ENCODE assay signal across 8 cellular contexts in the genomic region with DNA sequence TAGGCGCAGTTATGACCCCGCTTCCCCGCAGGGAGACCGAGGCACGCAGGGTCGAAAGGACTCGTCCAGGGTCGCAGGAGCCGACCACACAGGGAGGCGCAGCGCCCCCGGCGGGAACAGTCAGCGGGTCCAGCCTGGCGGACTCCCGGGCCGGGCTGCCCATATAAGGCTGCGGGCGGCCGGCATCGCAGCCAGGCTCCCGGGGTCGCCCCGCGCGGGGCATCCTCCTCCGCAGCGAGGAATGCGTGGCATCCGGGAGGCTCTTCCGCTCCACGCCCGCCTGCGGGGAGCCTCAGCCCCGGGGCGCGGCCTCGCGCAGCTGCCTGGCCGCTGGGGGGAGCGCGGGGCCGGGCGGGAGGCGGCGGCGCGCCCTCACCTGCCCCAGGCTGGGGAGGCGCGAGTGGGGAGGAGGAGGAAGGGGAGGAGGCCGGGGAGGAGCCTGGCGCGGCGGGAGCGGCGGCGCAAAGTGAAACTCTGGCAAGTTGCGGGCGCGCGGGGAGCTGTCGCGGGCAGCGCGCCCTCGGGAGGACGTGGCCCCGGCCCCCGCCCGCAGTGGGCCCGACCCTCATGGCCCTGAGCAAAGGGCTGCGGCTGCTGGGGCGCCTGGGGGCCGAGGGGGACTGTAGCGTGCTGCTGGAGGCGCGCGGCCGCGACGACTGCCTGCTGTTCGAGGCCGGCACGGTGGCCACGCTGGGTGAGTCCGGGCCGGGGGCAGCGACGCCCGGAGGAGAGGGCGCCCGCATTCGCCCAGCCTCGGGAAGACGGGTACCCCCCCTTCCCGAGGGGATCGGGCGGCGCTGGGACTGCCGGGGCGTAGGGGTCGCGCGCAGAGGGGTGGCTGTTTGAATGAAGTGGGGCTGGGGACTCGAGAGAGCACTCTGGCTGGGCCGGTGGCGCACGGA. TPM values are rescaled to one million over a fixed set of nuclear protein-coding genes. Genes with fewer than 3 reads are reported as not detected.
DNase-seq lines count a peak whose midpoint lies in the region; ATAC-seq and TF ChIP-seq lines count a peak whose summit lies in the region.

A gene with protein sequence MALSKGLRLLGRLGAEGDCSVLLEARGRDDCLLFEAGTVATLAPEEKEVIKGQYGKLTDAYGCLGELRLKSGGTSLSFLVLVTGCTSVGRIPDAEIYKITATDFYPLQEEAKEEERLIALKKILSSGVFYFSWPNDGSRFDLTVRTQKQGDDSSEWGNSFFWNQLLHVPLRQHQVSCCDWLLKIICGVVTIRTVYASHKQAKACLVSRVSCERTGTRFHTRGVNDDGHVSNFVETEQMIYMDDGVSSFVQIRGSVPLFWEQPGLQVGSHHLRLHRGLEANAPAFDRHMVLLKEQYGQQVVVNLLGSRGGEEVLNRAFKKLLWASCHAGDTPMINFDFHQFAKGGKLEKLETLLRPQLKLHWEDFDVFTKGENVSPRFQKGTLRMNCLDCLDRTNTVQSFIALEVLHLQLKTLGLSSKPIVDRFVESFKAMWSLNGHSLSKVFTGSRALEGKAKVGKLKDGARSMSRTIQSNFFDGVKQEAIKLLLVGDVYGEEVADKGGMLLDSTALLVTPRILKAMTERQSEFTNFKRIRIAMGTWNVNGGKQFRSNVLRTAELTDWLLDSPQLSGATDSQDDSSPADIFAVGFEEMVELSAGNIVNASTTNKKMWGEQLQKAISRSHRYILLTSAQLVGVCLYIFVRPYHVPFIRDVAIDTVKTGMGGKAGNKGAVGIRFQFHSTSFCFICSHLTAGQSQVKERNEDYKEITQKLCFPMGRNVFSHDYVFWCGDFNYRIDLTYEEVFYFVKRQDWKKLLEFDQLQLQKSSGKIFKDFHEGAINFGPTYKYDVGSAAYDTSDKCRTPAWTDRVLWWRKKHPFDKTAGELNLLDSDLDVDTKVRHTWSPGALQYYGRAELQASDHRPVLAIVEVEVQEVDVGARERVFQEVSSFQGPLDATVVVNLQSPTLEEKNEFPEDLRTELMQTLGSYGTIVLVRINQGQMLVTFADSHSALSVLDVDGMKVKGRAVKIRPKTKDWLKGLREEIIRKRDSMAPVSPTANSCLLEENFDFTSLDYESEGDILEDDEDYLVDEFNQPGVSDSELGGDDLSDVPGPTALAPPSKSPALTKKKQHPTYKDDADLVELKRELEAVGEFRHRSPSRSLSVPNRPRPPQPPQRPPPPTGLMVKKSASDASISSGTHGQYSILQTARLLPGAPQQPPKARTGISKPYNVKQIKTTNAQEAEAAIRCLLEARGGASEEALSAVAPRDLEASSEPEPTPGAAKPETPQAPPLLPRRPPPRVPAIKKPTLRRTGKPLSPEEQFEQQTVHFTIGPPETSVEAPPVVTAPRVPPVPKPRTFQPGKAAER (N-terminal part only) (plus strand): TSS at position 469 of the 902 bp plus-strand sequence. CDS start 99 bp downstream, at position 568.

- no peaks in the 10 kb centered on the region for H3K79me2 ChIP-seq in neural progenitor cell (ENCODE audit: low read depth)

- peaks cover 7% of the 10 kb centered on the region for H4K20me1 ChIP-seq in neural progenitor cell (ENCODE audit: low read depth)

- no peaks in the 10 kb centered on the region for H3K36me3 ChIP-seq in CD8-positive, alpha-beta memory T cell (ENCODE audit: insufficient read depth, low read length)
- H3K36me3 ChIP-seq in neural progenitor cell: no peaks in the 10 kb centered on the region
- no peaks in the 10 kb centered on the region for H3K36me3 ChIP-seq in subcutaneous abdominal adipose tissue (ENCODE audit: control insufficient read depth in 5 of 5, insufficient read depth in 5 of 5, low read length in 5 of 5)

- DNase-seq in CD8-positive, alpha-beta memory T cell: peak; percentile 67 to 87 (median 84)
- DNase-seq in RPMI8226 (peak; percentile 90), fibroblast of villous mesenchyme (ENCODE audit: low read depth) (peak; percentile 79), neural progenitor cell (ENCODE audit: low spot score) (peak; percentile 89)
- DNase-seq in activated T-helper 2 cell treated with anti-CD3 and anti-CD28 coated beads, Interferon-gamma antibody, Interleukin-2, Interleukin-4, amounts not matched to agents 10 μg/mL and 5 μg/mL and 100 μg/mL, durations not matched to agents 14 hours and 24 hours and 36 hours (ENCODE audit: low spot score): peak; percentile 83

- CTCF ChIA-PET in CD8-positive, alpha-beta memory T cell (lab: Charles Lee): interaction anchor here (0.9 to 4.3 kb wide), 3 partner anchors 11 to 90 kb away, joined by 3 to 22 read pairs (median 8); no protein-coding TSS in a partner anchor

- peak within 1 kb of the TSS; percentile 90 for H3K4me3 ChIP-seq in CD8-positive, alpha-beta memory T cell (ENCODE audit: low read length)
- H3K4me3 ChIP-seq in fibroblast of villous mesenchyme (ENCODE audit: low read depth, low read length) (peak within 1 kb of the TSS; percentile 75), neural progenitor cell (peak within 1 kb of the TSS; percentile 69), subcutaneous abdominal adipose tissue (ENCODE audit: low read depth in 1 of 5, low read length in 5 of 5) (peak within 1 kb of the TSS; percentile 54 to 76 (median 68))

- H3K4me1 ChIP-seq in CD8-positive, alpha-beta memory T cell (ENCODE audit: insufficient read depth, low read length): peaks cover 39% of the 10 kb centered on the region
- H3K4me1 ChIP-seq in neural progenitor cell (peaks cover 13% of the 10 kb centered on the region), subcutaneous abdominal adipose tissue (ENCODE audit: control insufficient read depth in 5 of 5, insufficient read depth in 5 of 5, low read length in 5 of 5) (peaks cover 0 to 22% (median 17%) of the 10 kb centered on the region in 5 donors)

- no peaks in the 10 kb centered on the region for H3K27me3 ChIP-seq in CD8-positive, alpha-beta memory T cell (ENCODE audit: insufficient read depth, low read length, poor library complexity, severe bottlenecking)
- H3K27me3 ChIP-seq in neural progenitor cell (peaks cover 59% of the 10 kb centered on the region), subcutaneous abdominal adipose tissue (ENCODE audit: control insufficient read depth in 5 of 5, insufficient read depth in 4 of 5, low read length in 5 of 5) (peaks cover 0 to 8% (median 3%) of the 10 kb centered on the region in 5 donors)

- H3K9me3 ChIP-seq in CD8-positive, alpha-beta memory T cell (ENCODE audit: low read length): no peaks in the 10 kb centered on the region
- H3K9me3 ChIP-seq in neural progenitor cell (ENCODE audit: low read depth) (no peaks in the 10 kb centered on the region), subcutaneous abdominal adipose tissue (ENCODE audit: control insufficient read depth in 5 of 5, low read length in 5 of 5) (no peaks in the 10 kb centered on the region)

- H3K27ac Mint-ChIP-seq in CD8-positive, alpha-beta memory T cell: peak within 1 kb of the TSS; percentile 72 to 96 (median 88)
- H3K27ac Mint-ChIP-seq in activated T-helper 2 cell treated with anti-CD3 and anti-CD28 coated beads, Interferon-gamma antibody, Interleukin-2, Interleukin-4, amounts not matched to agents 10 μg/mL and 5 μg/mL and 100 μg/mL, durations not matched to agents 14 hours and 24 hours and 36 hours: peak within 1 kb of the TSS; percentile 80
- H3K27ac Mint-ChIP-seq in neural progenitor cell: peak within 1 kb of the TSS; percentile 33

- peaks cover 30 to 48% (median 31%) of the 10 kb centered on the region in 3 donors for H3K4me1 Mint-ChIP-seq in CD8-positive, alpha-beta memory T cell
- H3K4me1 Mint-ChIP-seq in activated T-helper 2 cell treated with anti-CD3 and anti-CD28 coated beads, Interferon-gamma antibody, Interleukin-2, Interleukin-4, amounts not matched to agents 10 μg/mL and 5 μg/mL and 100 μg/mL, durations not matched to agents 14 hours and 24 hours and 36 hours (ENCODE audit: low read depth): peaks cover 44% of the 10 kb centered on the region
- peaks cover 19% of the 10 kb centered on the region for H3K4me1 Mint-ChIP-seq in neural progenitor cell

- intact Hi-C loops in activated T-helper 2 cell treated with anti-CD3 and anti-CD28 coated beads, Interferon-gamma antibody, Interleukin-2, Interleukin-4, amounts not matched to agents 10 μg/mL and 5 μg/mL and 100 μg/mL, durations not matched to agents 14 hours and 24 hours and 36 hours (cut with micrococcal nuclease): loop anchor here (1.0 to 5.0 kb wide), 6 partner anchors 19 to 666 kb away; no protein-coding TSS in a partner anchor

- peak within 1 kb of the TSS; percentile 48 for H3K27ac ChIP-seq in CD8-positive, alpha-beta memory T cell (ENCODE audit: low read depth, low read length)
- no peak within 1 kb of the TSS for H3K27ac ChIP-seq in neural progenitor cell
- no peak within 1 kb of the TSS for H3K27ac ChIP-seq in subcutaneous abdominal adipose tissue (ENCODE audit: low read depth, low read length)

- H3K27me3 Mint-ChIP-seq in CD8-positive, alpha-beta memory T cell: peaks cover 0 to 1% of the 10 kb centered on the region in 2 donors
- H3K27me3 Mint-ChIP-seq in activated T-helper 2 cell treated with anti-CD3 and anti-CD28 coated beads, Interferon-gamma antibody, Interleukin-2, Interleukin-4, amounts not matched to agents 10 μg/mL and 5 μg/mL and 100 μg/mL, durations not matched to agents 14 hours and 24 hours and 36 hours (ENCODE audit: low read depth): peaks cover 10% of the 10 kb centered on the region
- peaks cover 16% of the 10 kb centered on the region for H3K27me3 Mint-ChIP-seq in neural progenitor cell (ENCODE audit: insufficient read depth, low read depth)

- peak within 1 kb of the TSS; percentile 91 for H2AFZ ChIP-seq in neural progenitor cell (replicated peaks)

- H3K4me3 Mint-ChIP-seq in CD8-positive, alpha-beta memory T cell: peak within 1 kb of the TSS; percentile 90 to 93 (median 92)
- peak within 1 kb of the TSS; percentile 88 for H3K4me3 Mint-ChIP-seq in activated T-helper 2 cell treated with anti-CD3 and anti-CD28 coated beads, Interferon-gamma antibody, Interleukin-2, Interleukin-4, amounts not matched to agents 10 μg/mL and 5 μg/mL and 100 μg/mL, durations not matched to agents 14 hours and 24 hours and 36 hours (ENCODE audit: low read depth)
- H3K4me3 Mint-ChIP-seq in neural progenitor cell: peak within 1 kb of the TSS; percentile 90

- H3K4me2 ChIP-seq in neural progenitor cell: peak within 1 kb of the TSS; percentile 89

- peaks cover 9% of the 10 kb centered on the region for H3F3A ChIP-seq in neural progenitor cell (ENCODE audit: low read depth)

- ATAC-seq in GM19463 (IDR thresholded peaks at IDR 0.05; ENCODE audit: unreplicated experiment) (peak; percentile 81), HG03575 (IDR thresholded peaks at IDR 0.05; ENCODE audit: extremely low read depth, insufficient number of reproducible peaks, low FRiP score, unreplicated experiment) (peak; percentile 62)

- no peaks in the 10 kb centered on the region for H3K9me3 Mint-ChIP-seq in CD8-positive, alpha-beta memory T cell
- no peaks in the 10 kb centered on the region for H3K9me3 Mint-ChIP-seq in activated T-helper 2 cell treated with anti-CD3 and anti-CD28 coated beads, Interferon-gamma antibody, Interleukin-2, Interleukin-4, amounts not matched to agents 10 μg/mL and 5 μg/mL and 100 μg/mL, durations not matched to agents 14 hours and 24 hours and 36 hours
- no peaks in the 10 kb centered on the region for H3K9me3 Mint-ChIP-seq in neural progenitor cell

- TF ChIP-seq CTCF in fibroblast of villous mesenchyme (IDR thresholded peaks at IDR 0.05; ENCODE audit: insufficient read depth, low read depth, low read length) (peak; percentile 36), neural progenitor cell (IDR thresholded peaks at IDR 0.05) (peak; percentile 58)

- H3K9ac ChIP-seq in neural progenitor cell (no peak within 1 kb of the TSS), subcutaneous abdominal adipose tissue (ENCODE audit: low read length in 5 of 5) (peak within 1 kb of the TSS in 3 of 5 donors; percentile 42 to 56 (median 52))

- POLR2A ChIA-PET in CD8-positive, alpha-beta memory T cell (lab: Charles Lee): interaction anchor here (0.6 to 1.2 kb wide), 3 partner anchors 45 to 98 kb away, joined by 3 to 5 read pairs (median 3); no protein-coding TSS in a partner anchor

- peaks cover 0 to 5% (median 0%) of the 10 kb centered on the region in 3 donors for H3K36me3 Mint-ChIP-seq in CD8-positive, alpha-beta memory T cell
- H3K36me3 Mint-ChIP-seq in activated T-helper 2 cell treated with anti-CD3 and anti-CD28 coated beads, Interferon-gamma antibody, Interleukin-2, Interleukin-4, amounts not matched to agents 10 μg/mL and 5 μg/mL and 100 μg/mL, durations not matched to agents 14 hours and 24 hours and 36 hours (ENCODE audit: low read depth): no peaks in the 10 kb centered on the region
- no peaks in the 10 kb centered on the region for H3K36me3 Mint-ChIP-seq in neural progenitor cell

RNA-seq across cellular contexts. Expression of the gene that starts here (rescaled TPM):
- total RNA-seq in CD8-positive, alpha-beta memory T cell: 10 to 100 TPM; 16.7 to 17.5 TPM
- 8.7 TPM for polyA plus RNA-seq in CD8-positive, alpha-beta memory T cell
- 21.5 and 23.6 TPM in 2 replicates for total RNA-seq in activated T-helper 2 cell treated with anti-CD3 and anti-CD28 coated beads, Interferon-gamma antibody, Interleukin-2, Interleukin-4, amounts not matched to agents 10 μg/mL and 5 μg/mL and 100 μg/mL, durations not matched to agents 14 hours and 24 hours and 36 hours
- total RNA-seq in fibroblast of villous mesenchyme (36.7 and 53.1 TPM in 2 replicates), neural progenitor cell (ENCODE audit: low replicate concordance) (2.5 and 4.8 TPM in 2 replicates)

Comparison
In these comparisons a context has a peak if more than half of its experiments do, and no peak if none do; other contexts are left out.
1. H3K27ac Mint-ChIP-seq: peak in every context shown above with its lines; median percentile 88 in CD8-positive, alpha-beta memory T cell; 80 in activated T-helper 2 cell treated with anti-CD3 and anti-CD28 coated beads, Interferon-gamma antibody, Interleukin-2, Interleukin-4, amounts not matched to agents 10 μg/mL and 5 μg/mL and 100 μg/mL, durations not matched to agents 14 hours and 24 hours and 36 hours; 33 in neural progenitor cell.